In genomic region chr6:159790149-159790946, GRCh38 we compare ENCODE assay signal across 1 cellular context.
TF ChIP-seq lines count a peak whose summit lies in the region.

Gene MRPL18, plus strand, starts transcription at chr6:159790467. Its CDS starts 121 bp downstream, at chr6:159790588.

TF ChIP-seq in HepG2, 621 proteins besides CTCF, POLR2A, EP300 and RAD21 (continued from another document and continues in another):
- TF ChIP-seq EHMT2 (IDR thresholded peaks at IDR 0.05; ENCODE audit: borderline replicate concordance, low read depth, low read length) = no peak
- TF ChIP-seq RFXAP (CRISPR knock-in tag; IDR thresholded peaks at IDR 0.05; ENCODE audit: borderline replicate concordance) = peak; percentile 67
- no peak; the same call in 1 of the 2 replicates for TF ChIP-seq SNAPC2 (CRISPR knock-in tag; IDR thresholded peaks at IDR 0.05)
- no peak for TF ChIP-seq PAWR (CRISPR knock-in tag; IDR thresholded peaks at IDR 0.05; ENCODE audit: borderline replicate concordance)
- TF ChIP-seq CEBPZ (IDR thresholded peaks at IDR 0.05; ENCODE audit: low read length) = no peak
- TF ChIP-seq TCF7 (IDR thresholded peaks at IDR 0.05; ENCODE audit: low read depth) = no peak; the same call in 1 of the 2 replicates
- peak; percentile 98 for TF ChIP-seq ELF1 (CRISPR knock-in tag; IDR thresholded peaks at IDR 0.05)
- no peak for TF ChIP-seq RXRB (CRISPR knock-in tag; IDR thresholded peaks at IDR 0.05; ENCODE audit: borderline replicate concordance)
- no peak for TF ChIP-seq ZNF276 (CRISPR knock-in tag; IDR thresholded peaks at IDR 0.05; ENCODE audit: low read depth)
- TF ChIP-seq ZNF230 (CRISPR knock-in tag; IDR thresholded peaks at IDR 0.05) = no peak
- TF ChIP-seq RFX1 (IDR thresholded peaks at IDR 0.05) = no peak
- TF ChIP-seq TRIM24 (CRISPR knock-in tag; IDR thresholded peaks at IDR 0.05) = no peak
- no peak; the same call in 1 of the 2 replicates for TF ChIP-seq SRY (CRISPR knock-in tag; IDR thresholded peaks at IDR 0.05)
- peak; percentile 97; the same call in 1 of the 2 replicates for TF ChIP-seq ZFP82 (CRISPR knock-in tag; IDR thresholded peaks at IDR 0.05; ENCODE audit: borderline replicate concordance)
- TF ChIP-seq HOXA3 (CRISPR knock-in tag; IDR thresholded peaks at IDR 0.05) = peak; percentile 68; the same call in 1 of the 2 replicates
- no peak; the same call in 1 of the 2 replicates for TF ChIP-seq CHD4 (IDR thresholded peaks at IDR 0.05; ENCODE audit: borderline replicate concordance, low read length)
- no peak for TF ChIP-seq NFKB2 (CRISPR knock-in tag; IDR thresholded peaks at IDR 0.05; ENCODE audit: borderline replicate concordance)
- TF ChIP-seq ZNF776 (CRISPR knock-in tag; IDR thresholded peaks at IDR 0.05) = no peak
- peak; percentile 90 for TF ChIP-seq GATAD1 (CRISPR knock-in tag; IDR thresholded peaks at IDR 0.05)
- no peak for TF ChIP-seq FOXM1 (CRISPR knock-in tag; IDR thresholded peaks at IDR 0.05)
- TF ChIP-seq ZNF503 (CRISPR knock-in tag; IDR thresholded peaks at IDR 0.05) = 0 out of 2 replicates have a peak, but pooled peaks have one; percentile 12
- no peak for TF ChIP-seq NBN (conservative IDR thresholded peaks at IDR 0.05)
- TF ChIP-seq FUBP1 (CRISPR knock-in tag; IDR thresholded peaks at IDR 0.05; ENCODE audit: borderline replicate concordance) = no peak
- no peak for TF ChIP-seq NCOA1 (CRISPR knock-in tag; IDR thresholded peaks at IDR 0.05)
- no peak for TF ChIP-seq SMC3 (IDR thresholded peaks at IDR 0.05; ENCODE audit: low read length)
- TF ChIP-seq ZNF773 (CRISPR knock-in tag; IDR thresholded peaks at IDR 0.05; ENCODE audit: borderline replicate concordance) = no peak
- no peak; the same call in 1 of the 2 replicates for TF ChIP-seq RARA (CRISPR knock-in tag; IDR thresholded peaks at IDR 0.05)
- no peak for TF ChIP-seq MED13 (CRISPR knock-in tag; IDR thresholded peaks at IDR 0.05)
- TF ChIP-seq GMEB1 (CRISPR knock-in tag; IDR thresholded peaks at IDR 0.05; ENCODE audit: borderline replicate concordance) = peak; percentile 98
- no peak for TF ChIP-seq ZNF570 (CRISPR knock-in tag; IDR thresholded peaks at IDR 0.05; ENCODE audit: borderline replicate concordance)
- no peak for TF ChIP-seq USF2 (IDR thresholded peaks at IDR 0.05; ENCODE audit: low read depth, low read length)
- TF ChIP-seq USF2 (CRISPR knock-in tag; IDR thresholded peaks at IDR 0.05; ENCODE audit: borderline replicate concordance) = 0 out of 2 replicates have a peak, but pooled peaks have one; percentile 50
- TF ChIP-seq ZNF891 (CRISPR knock-in tag; IDR thresholded peaks at IDR 0.05) = no peak; the same call in 1 of the 2 replicates
- TF ChIP-seq ZNF501 (CRISPR knock-in tag; IDR thresholded peaks at IDR 0.05) = peak; percentile 7
- TF ChIP-seq ZNF605 (CRISPR knock-in tag; IDR thresholded peaks at IDR 0.05) = peak; percentile 71; the same call in 1 of the 2 replicates
- no peak; a peak in 2 of 4 replicates for TF ChIP-seq REST (IDR thresholded peaks at IDR 0.05; ENCODE audit: borderline replicate concordance in 1 of 2, low read depth in 1 of 2, low read length in 2 of 2)
- TF ChIP-seq WIZ (CRISPR knock-in tag; IDR thresholded peaks at IDR 0.05) = peak; percentile 54; the same call in 1 of the 2 replicates
- TF ChIP-seq RERE (CRISPR knock-in tag; IDR thresholded peaks at IDR 0.05; ENCODE audit: low read depth) = 0 out of 2 replicates have a peak, but pooled peaks have one; percentile 41
